In genomic region chr2:174593574-174594203, GRCh38 we compare ENCODE assay signal across 8 cellular contexts. TPM values are rescaled to one million over a fixed set of nuclear protein-coding genes. Genes with fewer than 3 reads are reported as not detected.
DNase-seq lines count a peak whose midpoint lies in the region; ATAC-seq and TF ChIP-seq lines count a peak whose summit lies in the region.

No MANE protein-coding gene starts in this region.

- H3K4me3 ChIP-seq in Jurkat, Clone E6-1 (ENCODE audit: low read length) = peak overlapping the region; percentile 40
- H3K4me3 ChIP-seq in muscle layer of colon (ENCODE audit: low read depth in 1 of 2, low read length in 2 of 2) = peak overlapping the region in 1 of 2 donors; percentile 23
- peak overlapping the region; percentile 22 for H3K4me3 ChIP-seq in suprapubic skin

- peak; percentile 27 for DNase-seq in ELF-1 (ENCODE audit: low read depth, low spot score)
- peak; percentile 98 for DNase-seq in Jurkat, Clone E6-1 (ENCODE audit: low read depth, low spot score)
- no peak for DNase-seq in WTC11 (ENCODE audit: low spot score)
- peak; percentile 88 for DNase-seq in dermis blood vessel endothelial cell
- DNase-seq in suprapubic skin (ENCODE audit: low spot score in 2 of 2) = no peak
- DNase-seq in NCI-H2029 treated with DMSO at 0.1 percent for 48 hours (lab: John Stamatoyannopoulos, UW) = no peak

- POLR2A ChIA-PET in WTC11 (lab: Charles Lee) = no interaction called here

- CTCF ChIA-PET in WTC11 (lab: Charles Lee) = interaction anchor here (1.1 to 2.7 kb wide), 4 partner anchors 9 to 131 kb away, joined by 4 to 14 read pairs (median 6); no protein-coding TSS in a partner anchor

- H3K36me3 ChIP-seq in muscle layer of colon (ENCODE audit: insufficient read depth, low read length) (no peaks in the 10 kb centered on the region), suprapubic skin (no peaks in the 10 kb centered on the region)

- no peak for TF ChIP-seq POLR2A in suprapubic skin (IDR thresholded peaks at IDR 0.05)

- H3K9me3 ChIP-seq in muscle layer of colon (ENCODE audit: low read length) = no peaks in the 10 kb centered on the region
- no peaks in the 10 kb centered on the region for H3K9me3 ChIP-seq in suprapubic skin

- ATAC-seq in GM21528 (IDR thresholded peaks at IDR 0.05; ENCODE audit: low FRiP score, unreplicated experiment) (peak; percentile 60), WTC11 (0 out of 2 replicates have a peak, but pooled peaks have one; percentile 16)

- no peaks in the 10 kb centered on the region for H3K9me3 Mint-ChIP-seq in WTC11

- peak overlapping the region; percentile 61; the same call in 1 of the 2 replicates for H3K27ac Mint-ChIP-seq in WTC11

- no peak for TF ChIP-seq EP300 in suprapubic skin (IDR thresholded peaks at IDR 0.05)

- H3K36me3 Mint-ChIP-seq in WTC11 = no peaks in the 10 kb centered on the region

- no peak overlapping the region for H3K4me3 Mint-ChIP-seq in WTC11

- peaks cover 62% of the 10 kb centered on the region for H3K4me1 ChIP-seq in muscle layer of colon (ENCODE audit: insufficient read depth, low read length)
- H3K4me1 ChIP-seq in suprapubic skin = peaks cover 25% of the 10 kb centered on the region

- H3K27me3 Mint-ChIP-seq in WTC11 (ENCODE audit: low read depth) = no peaks in the 10 kb centered on the region

- H3K9ac ChIP-seq in muscle layer of colon (ENCODE audit: low read length) = no peak overlapping the region

- peaks cover 11% of the 10 kb centered on the region for H3K4me1 Mint-ChIP-seq in WTC11

- 40% methylated on average over 6 of the region's 6 CpGs for WGBS in suprapubic skin

- TF ChIP-seq CTCF in WTC11 (IDR thresholded peaks at IDR 0.05) = no peak
- no peak for TF ChIP-seq CTCF in suprapubic skin (IDR thresholded peaks at IDR 0.05)

- H3K27ac ChIP-seq in muscle layer of colon (ENCODE audit: low read depth, low read length) = peak overlapping the region; percentile 39
- peak overlapping the region; percentile 67 for H3K27ac ChIP-seq in suprapubic skin

- no peaks in the 10 kb centered on the region for H3K27me3 ChIP-seq in muscle layer of colon (ENCODE audit: control insufficient read depth in 1 of 2, insufficient read depth in 2 of 2, low read length in 2 of 2)
- no peaks in the 10 kb centered on the region for H3K27me3 ChIP-seq in suprapubic skin

TF ChIP-seq in WTC11, 78 proteins besides CTCF, POLR2A, EP300 and RAD21 (continues in another document):
- TF ChIP-seq PRRX2 (CRISPR knock-in tag; IDR thresholded peaks at IDR 0.05) (no peak), AFF4 (CRISPR knock-in tag; IDR thresholded peaks at IDR 0.05; ENCODE audit: borderline replicate concordance) (no peak), ZBTB21 (CRISPR knock-in tag; IDR thresholded peaks at IDR 0.05; ENCODE audit: borderline replicate concordance) (no peak), OVOL2 (CRISPR knock-in tag; IDR thresholded peaks at IDR 0.05; ENCODE audit: borderline replicate concordance) (no peak), E2F4 (CRISPR knock-in tag; IDR thresholded peaks at IDR 0.05; ENCODE audit: borderline replicate concordance, low read depth) (no peak), GABPB1 (CRISPR knock-in tag; IDR thresholded peaks at IDR 0.05) (no peak), AR (CRISPR knock-in tag; IDR thresholded peaks at IDR 0.05) (no peak), TEAD1 (CRISPR knock-in tag; IDR thresholded peaks at IDR 0.05) (no peak), ZNF121 (CRISPR knock-in tag; IDR thresholded peaks at IDR 0.05) (no peak), KAT7 (CRISPR knock-in tag; IDR thresholded peaks at IDR 0.05; ENCODE audit: borderline replicate concordance) (no peak), SP1 (CRISPR knock-in tag; conservative IDR thresholded peaks at IDR 0.05) (no peak), ZNF232 (CRISPR knock-in tag; IDR thresholded peaks at IDR 0.05) (no peak), FOXJ3 (CRISPR knock-in tag; IDR thresholded peaks at IDR 0.05; ENCODE audit: borderline replicate concordance) (no peak), TCF7 (CRISPR knock-in tag; IDR thresholded peaks at IDR 0.05; ENCODE audit: low read depth) (no peak), GRHL2 (CRISPR knock-in tag; IDR thresholded peaks at IDR 0.05; ENCODE audit: insufficient replicate concordance, severe bottlenecking) (no peak), IRF1 (CRISPR knock-in tag; IDR thresholded peaks at IDR 0.05) (no peak), HMGXB4 (CRISPR knock-in tag; IDR thresholded peaks at IDR 0.05) (no peak)

RNA-seq across cellular contexts. Expression of gene WIPF1, which starts 3.9 kb away (rescaled TPM):
- polyA plus RNA-seq in Jurkat, Clone E6-1 (2012; ENCODE audit: insufficient read depth, insufficient read length) = 32.1 TPM
- total RNA-seq in WTC11 (2021) (6.4 to 6.7 TPM (median 6.4 TPM) in 3 replicates), dermis blood vessel endothelial cell (13.5 and 14.1 TPM in 2 replicates), suprapubic skin (10 to 100 TPM in 1 of 4 donors, 1 to 10 TPM in 3; 4.8 to 21.8 (median 7.3) TPM)

Comparison
In these comparisons a context has a peak if more than half of its experiments do, and no peak if none do; other contexts are left out.
1. DNase-seq: peak in ELF-1 (single experiment), Jurkat, Clone E6-1 (single experiment) and dermis blood vessel endothelial cell (single experiment); none in WTC11 (single experiment), suprapubic skin (0 of 2) and NCI-H2029 treated with DMSO at 0.1 percent for 48 hours (single experiment).